ENCODE assay signal across 17 cellular contexts in genomic region chr11:61912991-61913698, GRCh38. TPM values are rescaled to one million over a fixed set of nuclear protein-coding genes. Genes with fewer than 3 reads are reported as not detected.
A peak's percentile ranks its signal among the peaks of the same experiment; 100 is the strongest.
DNase-seq lines count a peak whose midpoint lies in the region; ATAC-seq and TF ChIP-seq lines count a peak whose summit lies in the region.
"Had no signal": no experiment of that assay in that cellular context is flagged by ENCODE, and none has a peak within 500 bp of the region (broad histone marks: within the 10 kb centered on the region; RNA-seq: fewer than 3 reads in every experiment).

No MANE protein-coding gene starts in this region.

- H3K36me3 ChIP-seq in colonic mucosa (no peaks in the 10 kb centered on the region), muscle layer of colon (ENCODE audit: insufficient read depth, low read length) (no peaks in the 10 kb centered on the region), tibial artery (no peaks in the 10 kb centered on the region), hepatocyte (replicated peaks; ENCODE audit: insufficient read depth, low read depth) (no peaks in the 10 kb centered on the region)

- H3K4me1 ChIP-seq in colonic mucosa (no peaks in the 10 kb centered on the region), muscle layer of colon (ENCODE audit: insufficient read depth, low read length) (peaks cover 44% of the 10 kb centered on the region), tibial artery (peaks cover 0 to 25% (median 11%) of the 10 kb centered on the region in 4 donors), hepatocyte (ENCODE audit: insufficient read depth) (peaks cover 11% of the 10 kb centered on the region)

- CTCF ChIA-PET in T-cell (lab: Charles Lee), result no interaction called here

- ATAC-seq in Right ventricle myocardium superior (ENCODE audit: poor library complexity) (no peak), left cardiac atrium (no peak), T-cell (replicated peaks in 1 of 4) (no peak)

- H3K27ac Mint-ChIP-seq in T-cell, result no peak overlapping the region
- H3K27ac Mint-ChIP-seq: stimulated activated naive CD8-positive, alpha-beta T cell treated with anti-CD3 and anti-CD28 coated beads, Interleukin-15, Interleukin-2, amounts not matched to agents 100 ng/mL and 50 ng/mL, for 24 hours; T-helper 2 cell treated with Interferon-gamma antibody and Interleukin-4, amounts not matched to agents 5 μg/mL and 100 μg/mL, for 36 hours had no signal

- peaks cover 18% of the 10 kb centered on the region for H3K79me2 ChIP-seq in hepatocyte

- H2AFZ ChIP-seq in hepatocyte, result no peak overlapping the region

- H3K9me3 ChIP-seq in colonic mucosa (no peaks in the 10 kb centered on the region), muscle layer of colon (ENCODE audit: low read length) (no peaks in the 10 kb centered on the region), tibial artery (no peaks in the 10 kb centered on the region), hepatocyte (ENCODE audit: low read depth) (no peaks in the 10 kb centered on the region)

- H3K9me3 Mint-ChIP-seq in T-cell, result no peaks in the 10 kb centered on the region
- H3K9me3 Mint-ChIP-seq: stimulated activated naive CD8-positive, alpha-beta T cell treated with anti-CD3 and anti-CD28 coated beads, Interleukin-15, Interleukin-2, amounts not matched to agents 100 ng/mL and 50 ng/mL, for 24 hours; T-helper 2 cell treated with Interferon-gamma antibody and Interleukin-4, amounts not matched to agents 5 μg/mL and 100 μg/mL, for 36 hours had no signal

- H3K4me2 ChIP-seq in hepatocyte, result no peak overlapping the region

- 92% methylated on average over 18 of the region's 18 CpGs for WGBS in hepatocyte (ENCODE audit: low lambda C conversion rate, missing lambda C conversion rate)

- H3K27me3 ChIP-seq in colonic mucosa (peaks cover 11% of the 10 kb centered on the region), muscle layer of colon (ENCODE audit: control insufficient read depth in 1 of 2, insufficient read depth in 2 of 2, low read length in 2 of 2) (no peaks in the 10 kb centered on the region), tibial artery (no peaks in the 10 kb centered on the region), hepatocyte (no peaks in the 10 kb centered on the region)

- POLR2A ChIA-PET in T-cell (lab: Charles Lee), result no interaction called here

- no peaks in the 10 kb centered on the region for H3K9me2 ChIP-seq in hepatocyte (replicated peaks; ENCODE audit: insufficient read depth)

- H3K4me3 Mint-ChIP-seq in T-cell, result no peak overlapping the region
- H3K4me3 Mint-ChIP-seq: stimulated activated naive CD8-positive, alpha-beta T cell treated with anti-CD3 and anti-CD28 coated beads, Interleukin-15, Interleukin-2, amounts not matched to agents 100 ng/mL and 50 ng/mL, for 24 hours; T-helper 2 cell treated with Interferon-gamma antibody and Interleukin-4, amounts not matched to agents 5 μg/mL and 100 μg/mL, for 36 hours had no signal

- H3K4me1 Mint-ChIP-seq in T-cell, result peaks cover 5 to 6% (median 6%) of the 10 kb centered on the region in 3 donors

- H3K36me3 Mint-ChIP-seq in T-cell, result no peaks in the 10 kb centered on the region

- no peak overlapping the region for H3K4me3 ChIP-seq in colonic mucosa
- H3K4me3 ChIP-seq in muscle layer of colon (ENCODE audit: low read depth in 1 of 2, low read length in 2 of 2), result no peak overlapping the region
- no peak overlapping the region for H3K4me3 ChIP-seq in tibial artery
- H3K4me3 ChIP-seq in hepatocyte, result no peak overlapping the region

- TF ChIP-seq CTCF in colonic mucosa (IDR thresholded peaks at IDR 0.05) (no peak), tibial artery (IDR thresholded peaks at IDR 0.05) (no peak), hepatocyte (IDR thresholded peaks at IDR 0.05; ENCODE audit: poor library complexity) (no peak)

- no peaks in the 10 kb centered on the region for H4K20me1 ChIP-seq in hepatocyte (ENCODE audit: insufficient read depth, poor library complexity, severe bottlenecking)

- intact Hi-C loops in Right ventricle myocardium superior (cut with DNase I) (no loop called here), left cardiac atrium (cut with DNase I) (no loop called here), colonic mucosa (cut with DNase I) (no loop called here), tibial artery (cut with DNase I; ENCODE audit: low total_unique reads) (no loop called here)

- H3K27me3 Mint-ChIP-seq in T-cell, result peaks cover 36 to 49% of the 10 kb centered on the region in 2 donors

- DNase-seq in Right ventricle myocardium superior, result peak; percentile 33
- DNase-seq in left cardiac atrium, result no peak
- peak; percentile 14 for DNase-seq in colonic mucosa
- DNase-seq in tibial artery, result peak; percentile 17 to 55
- no peak for DNase-seq in T-cell
- DNase-seq in GM03348 (ENCODE audit: low spot score), result no peak
- no peak for DNase-seq in hepatocyte (ENCODE audit: low spot score)
- DNase-seq: ACHN; dermis blood vessel endothelial cell; HCEC 1CT; NCI-H1694 treated with DMSO at 0.1 percent for 48 hours; NCI-H446; SHP77 treated with DMSO at 0.1 percent for 48 hours; stimulated activated CD4-positive, alpha-beta T cell treated with anti-CD3 and anti-CD28 coated beads, Interleukin-15, amount 100 ng/mL, for 24 hours had no signal

- H3K9ac ChIP-seq in colonic mucosa (ENCODE audit: low read depth in 2 of 2, low read length in 2 of 2), result no peak overlapping the region
- H3K9ac ChIP-seq in muscle layer of colon (ENCODE audit: low read length), result no peak overlapping the region

- H3K27ac ChIP-seq in colonic mucosa, result no peak overlapping the region
- H3K27ac ChIP-seq in muscle layer of colon (ENCODE audit: low read depth, low read length), result peak overlapping the region; percentile 23
- no peak overlapping the region for H3K27ac ChIP-seq in tibial artery
- no peak overlapping the region for H3K27ac ChIP-seq in hepatocyte

RNA-seq across cellular contexts. Expression of gene RAB3IL1, which starts 4.2 kb away (rescaled TPM):
- total RNA-seq in Right ventricle myocardium superior (10.8 TPM), left cardiac atrium (10 to 100 TPM; 17.3 to 21.8 TPM), colonic mucosa (1 to 10 TPM; 3.7 to 5.9 TPM), T-cell (under 1 TPM in 2 of 5 donors, not detected in 3; 0.12 to 0.28 TPM), hepatocyte (9.1 and 10.8 TPM in 2 replicates)
- polyA plus RNA-seq in hepatocyte, result 15.4 and 18.6 TPM in 2 replicates

RNA-seq across cellular contexts. Expression of gene FADS3, which starts 21.8 kb away (rescaled TPM):
- total RNA-seq in Right ventricle myocardium superior, result 76.0 TPM
- 10 to 100 TPM; 70.5 to 90.6 TPM for total RNA-seq in left cardiac atrium
- 10 to 100 TPM; 10.4 to 13.3 TPM for total RNA-seq in colonic mucosa
- total RNA-seq in T-cell, result 10 to 100 TPM in 3 of 5 donors, 1 to 10 TPM in 2; 6.5 to 17.1 (median 10.5) TPM
- total RNA-seq in hepatocyte, result 19.4 and 25.0 TPM in 2 replicates
- 36.0 and 37.0 TPM in 2 replicates for polyA plus RNA-seq in hepatocyte

RNA-seq across cellular contexts. Expression of gene BEST1, which starts 37.0 kb away (rescaled TPM):
- total RNA-seq in Right ventricle myocardium superior (1.3 TPM), left cardiac atrium (1 to 10 TPM; 3.4 to 3.9 TPM), colonic mucosa (under 1 TPM; 0.58 to 0.77 TPM), T-cell (under 1 TPM in 3 of 5 donors, not detected in 2; 0.07 to 0.23 (median 0.13) TPM), hepatocyte (3.5 and 4.7 TPM in 2 replicates)
- polyA plus RNA-seq in hepatocyte, result 5.7 and 6.9 TPM in 2 replicates
- total RNA-seq: dermis blood vessel endothelial cell had no signal

RNA-seq across cellular contexts. Expression of gene FTH1, which starts 54.3 kb away (rescaled TPM):
- total RNA-seq in Right ventricle myocardium superior (2,228 TPM), left cardiac atrium (1,000 to 10,000 TPM; 2,726 to 3,432 TPM), colonic mucosa (1,000 to 10,000 TPM; 5,286 to 5,395 TPM), T-cell (1,000 to 10,000 TPM in 2 of 5 donors, 100 to 1,000 TPM in 3; 575 to 1,574 (median 654) TPM), hepatocyte (1,071 and 1,519 TPM in 2 replicates)
- 8,379 and 8,694 TPM in 2 replicates for polyA plus RNA-seq in hepatocyte

Comparison
In these comparisons a context has a peak if more than half of its experiments do, and no peak if none do; other contexts are left out.
1. DNase-seq: peak in Right ventricle myocardium superior (single experiment), colonic mucosa (single experiment) and tibial artery (2 of 2); none in left cardiac atrium (single experiment), T-cell (0 of 34), GM03348 (single experiment) and hepatocyte (single experiment).